Comparison of ENCODE assay signal across 1 cellular context in the genomic region with DNA sequence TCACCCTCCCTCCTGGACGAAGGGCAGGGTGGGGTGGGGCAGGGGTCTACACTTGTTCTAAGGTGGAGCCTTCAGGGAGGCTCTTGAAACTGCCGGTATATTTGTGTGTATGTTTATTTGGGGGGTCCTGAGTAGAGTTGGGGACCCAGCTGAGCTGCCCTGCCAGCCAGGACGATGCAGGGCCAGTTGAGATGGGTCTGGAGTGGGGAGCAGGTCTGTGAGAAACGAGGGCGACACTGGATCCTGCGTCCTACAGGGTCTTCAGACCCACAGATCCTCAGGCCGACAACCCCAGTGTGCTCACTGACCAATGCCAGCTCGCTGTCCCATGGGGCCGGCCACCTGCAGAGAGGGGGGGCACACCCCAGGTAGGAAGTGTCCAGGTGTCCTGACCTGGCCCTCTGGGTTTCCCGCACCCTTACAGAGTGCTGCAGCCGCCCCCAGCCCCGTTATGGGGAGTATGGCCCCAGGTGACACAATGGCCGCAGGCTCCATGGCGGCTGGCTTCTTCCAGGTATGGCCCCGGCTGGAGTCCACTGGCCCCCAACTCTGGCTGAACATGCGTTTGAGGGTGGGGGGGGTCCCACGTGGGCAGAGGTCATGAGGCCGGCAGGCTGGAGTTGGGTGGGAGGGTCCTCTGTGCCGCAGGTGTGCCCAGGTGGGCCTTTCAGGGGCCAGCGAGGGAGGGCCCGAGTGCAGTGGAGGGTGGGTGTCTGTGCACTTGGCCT.
TF ChIP-seq lines count a peak whose summit lies in the region.

No MANE protein-coding gene starts in this region.

TF ChIP-seq in GM23338, 12 proteins besides CTCF, POLR2A, EP300 and RAD21 (continued from another document):
- TF ChIP-seq, protein P1, sequence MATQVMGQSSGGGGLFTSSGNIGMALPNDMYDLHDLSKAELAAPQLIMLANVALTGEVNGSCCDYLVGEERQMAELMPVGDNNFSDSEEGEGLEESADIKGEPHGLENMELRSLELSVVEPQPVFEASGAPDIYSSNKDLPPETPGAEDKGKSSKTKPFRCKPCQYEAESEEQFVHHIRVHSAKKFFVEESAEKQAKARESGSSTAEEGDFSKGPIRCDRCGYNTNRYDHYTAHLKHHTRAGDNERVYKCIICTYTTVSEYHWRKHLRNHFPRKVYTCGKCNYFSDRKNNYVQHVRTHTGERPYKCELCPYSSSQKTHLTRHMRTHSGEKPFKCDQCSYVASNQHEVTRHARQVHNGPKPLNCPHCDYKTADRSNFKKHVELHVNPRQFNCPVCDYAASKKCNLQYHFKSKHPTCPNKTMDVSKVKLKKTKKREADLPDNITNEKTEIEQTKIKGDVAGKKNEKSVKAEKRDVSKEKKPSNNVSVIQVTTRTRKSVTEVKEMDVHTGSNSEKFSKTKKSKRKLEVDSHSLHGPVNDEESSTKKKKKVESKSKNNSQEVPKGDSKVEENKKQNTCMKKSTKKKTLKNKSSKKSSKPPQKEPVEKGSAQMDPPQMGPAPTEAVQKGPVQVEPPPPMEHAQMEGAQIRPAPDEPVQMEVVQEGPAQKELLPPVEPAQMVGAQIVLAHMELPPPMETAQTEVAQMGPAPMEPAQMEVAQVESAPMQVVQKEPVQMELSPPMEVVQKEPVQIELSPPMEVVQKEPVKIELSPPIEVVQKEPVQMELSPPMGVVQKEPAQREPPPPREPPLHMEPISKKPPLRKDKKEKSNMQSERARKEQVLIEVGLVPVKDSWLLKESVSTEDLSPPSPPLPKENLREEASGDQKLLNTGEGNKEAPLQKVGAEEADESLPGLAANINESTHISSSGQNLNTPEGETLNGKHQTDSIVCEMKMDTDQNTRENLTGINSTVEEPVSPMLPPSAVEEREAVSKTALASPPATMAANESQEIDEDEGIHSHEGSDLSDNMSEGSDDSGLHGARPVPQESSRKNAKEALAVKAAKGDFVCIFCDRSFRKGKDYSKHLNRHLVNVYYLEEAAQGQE (IDR thresholded peaks at IDR 0.05; ENCODE audit: unreplicated experiment), result no peak
